12 cellular contexts compared by ENCODE assay signal in genomic region chr16:61887903-61888302, GRCh38.
DNase-seq lines count a peak whose midpoint lies in the region; ATAC-seq, FAIRE-seq and TF ChIP-seq lines count a peak whose summit lies in the region.
"Had no signal": no experiment of that assay in that cellular context is flagged by ENCODE, and none has a peak within 500 bp of the region (broad histone marks: within the 10 kb centered on the region; RNA-seq: fewer than 3 reads in every experiment).

No MANE protein-coding gene starts in this region.

- H3K4me3 ChIP-seq in NB4 (ENCODE audit: low read depth, low read length) (no peak overlapping the region), endodermal cell (ENCODE audit: low read length) (no peak overlapping the region)
- H3K4me3 ChIP-seq: thoracic aorta had no signal

- TF ChIP-seq POLR2A in GM12892 (IDR thresholded peaks at IDR 0.05; ENCODE audit: low read depth, low read length) (no peak), NB4 (IDR thresholded peaks at IDR 0.05; ENCODE audit: extremely low read depth, insufficient read length) (no peak)

- H3K9me3 Mint-ChIP-seq in endodermal cell, result peaks cover 7% of the 10 kb centered on the region

- DNase-seq in GM12892 (ENCODE audit: insufficient read length) (no peak), NB4 (ENCODE audit: low read depth) (peak; percentile 82), endodermal cell (peak; percentile 69), renal cortical epithelial cell (ENCODE audit: low read depth) (peak; percentile 3), HUDEP-2 (lab: John Stamatoyannopoulos, UW; ENCODE audit: unreplicated experiment in 76 of 76) (no peak), SK-N-DZ (ENCODE audit: low spot score) (no peak)
- DNase-seq: NCI-H1092, T-helper 1 cell had no signal

- H3K4me3 Mint-ChIP-seq in endodermal cell, result no peak overlapping the region

- H3K27me3 ChIP-seq in endodermal cell (ENCODE audit: control insufficient read depth, insufficient read depth, low read length, poor library complexity, severe bottlenecking), result no peaks in the 10 kb centered on the region

- H3K27ac ChIP-seq in endodermal cell (ENCODE audit: low read depth, low read length), result no peak overlapping the region
- H3K27ac ChIP-seq: thoracic aorta had no signal

- ATAC-seq in GM19397 (IDR thresholded peaks at IDR 0.05; ENCODE audit: unreplicated experiment) (no peak), HG03565 (IDR thresholded peaks at IDR 0.05; ENCODE audit: unreplicated experiment) (no peak)

- H3K9ac ChIP-seq in endodermal cell (ENCODE audit: extremely low read depth, low read length, poor library complexity, severe bottlenecking), result no peak overlapping the region

- H3K27ac Mint-ChIP-seq in endodermal cell, result peak overlapping the region; percentile 65

- H3K36me3 ChIP-seq in endodermal cell (ENCODE audit: control insufficient read depth, insufficient read depth, low read length), result no peaks in the 10 kb centered on the region
- H3K36me3 ChIP-seq: thoracic aorta had no signal

- FAIRE-seq in GM12892 (lab: Jason Lieb, UNC), result peak; percentile 14
- FAIRE-seq: endometrium had no signal

- peaks cover 9% of the 10 kb centered on the region for H3K4me1 Mint-ChIP-seq in endodermal cell

- H3K9me3 ChIP-seq in endodermal cell (ENCODE audit: control insufficient read depth, low read length), result peaks cover 13% of the 10 kb centered on the region
- H3K9me3 ChIP-seq: thoracic aorta had no signal

- peaks cover 13% of the 10 kb centered on the region for H3K36me3 Mint-ChIP-seq in endodermal cell (ENCODE audit: low read depth)

- WGBS in endodermal cell (ENCODE audit: insufficient coverage in 1 of 2, insufficient read length in 1 of 2), 2 experiments, result 89 to 94% methylated on average over 3 to 4 of the region's 4 CpGs

- TF ChIP-seq CTCF in NB4 (IDR thresholded peaks at IDR 0.05; ENCODE audit: low read depth, low read length) (no peak), endodermal cell (conservative IDR thresholded peaks at IDR 0.05) (no peak)

- H3K4me1 ChIP-seq in endodermal cell (ENCODE audit: control insufficient read depth, insufficient read depth, low read length), result no peaks in the 10 kb centered on the region

- no peaks in the 10 kb centered on the region for H3K27me3 Mint-ChIP-seq in endodermal cell (ENCODE audit: insufficient read depth)

Comparison
In these comparisons a context has a peak if more than half of its experiments do, and no peak if none do; other contexts are left out.
1. DNase-seq: peak in NB4 (single experiment), endodermal cell (single experiment) and renal cortical epithelial cell (single experiment); none in GM12892 (single experiment), HUDEP-2 (0 of 76) and SK-N-DZ (single experiment).